In the genomic region with DNA sequence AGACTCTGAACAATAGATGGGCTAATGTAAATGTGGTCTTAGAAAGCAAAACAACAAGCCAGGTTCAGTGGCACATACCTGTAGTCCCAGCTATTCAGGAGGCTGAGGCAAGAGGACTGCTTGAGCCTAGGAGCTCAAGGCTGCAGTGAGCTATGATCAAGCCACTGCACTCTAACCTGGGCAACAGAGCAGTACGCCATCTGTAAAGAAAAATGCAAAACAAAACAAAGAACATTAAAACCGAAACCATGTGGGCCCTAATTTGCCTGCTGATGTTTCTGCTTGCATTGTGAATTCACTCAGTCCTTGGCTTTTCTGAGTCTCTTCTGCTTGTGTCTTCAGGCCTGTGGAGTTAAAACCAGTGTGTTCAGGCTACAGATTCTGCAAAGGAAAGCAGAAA, we compare ENCODE assay signal across 8 cellular contexts. TPM values are rescaled to one million over a fixed set of nuclear protein-coding genes. Genes with fewer than 3 reads are reported as not detected.
DNase-seq lines count a peak whose midpoint lies in the region; ATAC-seq and TF ChIP-seq lines count a peak whose summit lies in the region.

No MANE protein-coding gene starts in this region.

- no peak for TF ChIP-seq EP300 in sigmoid colon (IDR thresholded peaks at IDR 0.05)

- intact Hi-C loops in sigmoid colon (cut with DNase I) = no loop called here
- intact Hi-C loops in esophagus squamous epithelium (cut with DNase I) = no loop called here

- no peak overlapping the region for H3K27ac ChIP-seq in GM23338 (ENCODE audit: low read depth)
- peak overlapping the region; percentile 92 for H3K27ac ChIP-seq in KMS-11
- peak overlapping the region in 3 of 4 donors; percentile 63 to 83 (median 67) for H3K27ac ChIP-seq in sigmoid colon
- peak overlapping the region in 2 of 4 donors; percentile 15 to 52 for H3K27ac ChIP-seq in esophagus squamous epithelium

- 64 to 69% methylated on average over 2 of the region's 2 CpGs for WGBS in sigmoid colon, 2 donors
- WGBS in esophagus squamous epithelium, 2 donors = 53 to 78% methylated on average over 2 of the region's 2 CpGs

- no peaks in the 10 kb centered on the region for H3K9me2 ChIP-seq in GM23338 (ENCODE audit: insufficient read depth)

- H3K36me3 Mint-ChIP-seq in activated T-cell treated with anti-CD3 and anti-CD28 coated beads, Interleukin-2, amount 50 U/mL, for 4 hours (ENCODE audit: insufficient read depth) = no peaks in the 10 kb centered on the region
- no peaks in the 10 kb centered on the region for H3K36me3 Mint-ChIP-seq in GM23338 (ENCODE audit: low read depth)
- no peaks in the 10 kb centered on the region for H3K36me3 Mint-ChIP-seq in chondrocyte (ENCODE audit: low read depth)

- no peaks in the 10 kb centered on the region for H3K9me3 ChIP-seq in sigmoid colon
- no peaks in the 10 kb centered on the region for H3K9me3 ChIP-seq in esophagus squamous epithelium

- no peak overlapping the region for H3K4me2 ChIP-seq in GM23338
- peak overlapping the region; percentile 91 for H3K4me2 ChIP-seq in KMS-11

- no peaks in the 10 kb centered on the region for H3K36me3 ChIP-seq in GM23338 (ENCODE audit: insufficient read depth)
- H3K36me3 ChIP-seq in KMS-11 (ENCODE audit: insufficient read depth) = no peaks in the 10 kb centered on the region
- H3K36me3 ChIP-seq in sigmoid colon = no peaks in the 10 kb centered on the region
- H3K36me3 ChIP-seq in esophagus squamous epithelium = no peaks in the 10 kb centered on the region

- H2AFZ ChIP-seq in GM23338 (peak overlapping the region; percentile 91; the same call in 1 of the 2 replicates), KMS-11 (ENCODE audit: low read depth) (no peak overlapping the region)

- no peak overlapping the region for H3K4me3 Mint-ChIP-seq in activated T-cell treated with anti-CD3 and anti-CD28 coated beads, Interleukin-2, amount 50 U/mL, for 4 hours
- H3K4me3 Mint-ChIP-seq in GM23338 = no peak overlapping the region
- H3K4me3 Mint-ChIP-seq in chondrocyte (ENCODE audit: unreplicated experiment) = no peak overlapping the region

- H4K20me1 ChIP-seq in GM23338 (replicated peaks; ENCODE audit: insufficient read depth) (no peaks in the 10 kb centered on the region), KMS-11 (ENCODE audit: insufficient read depth) (no peaks in the 10 kb centered on the region)

- H3K4me1 Mint-ChIP-seq in activated T-cell treated with anti-CD3 and anti-CD28 coated beads, Interleukin-2, amount 50 U/mL, for 4 hours (ENCODE audit: low read depth) = peaks cover 20% of the 10 kb centered on the region
- H3K4me1 Mint-ChIP-seq in GM23338 (peaks cover 23% of the 10 kb centered on the region), chondrocyte (ENCODE audit: low read depth) (peaks cover 14% of the 10 kb centered on the region)

- H3K4me1 ChIP-seq in GM23338 (ENCODE audit: insufficient read depth) = peaks cover 9% of the 10 kb centered on the region
- peaks cover 100% of the 10 kb centered on the region for H3K4me1 ChIP-seq in KMS-11 (ENCODE audit: low read depth, poor library complexity, severe bottlenecking)
- H3K4me1 ChIP-seq in sigmoid colon = peaks cover 0 to 82% (median 63%) of the 10 kb centered on the region in 4 donors
- H3K4me1 ChIP-seq in esophagus squamous epithelium = peaks cover 14 to 58% (median 42%) of the 10 kb centered on the region in 3 donors

- H3F3A ChIP-seq in GM23338 (replicated peaks; ENCODE audit: low read depth) = no peaks in the 10 kb centered on the region

- no peaks in the 10 kb centered on the region for H3K27me3 Mint-ChIP-seq in activated T-cell treated with anti-CD3 and anti-CD28 coated beads, Interleukin-2, amount 50 U/mL, for 4 hours (ENCODE audit: low read depth)
- H3K27me3 Mint-ChIP-seq in GM23338 (ENCODE audit: insufficient read depth, low read depth, poor library complexity) (no peaks in the 10 kb centered on the region), chondrocyte (ENCODE audit: low read depth) (no peaks in the 10 kb centered on the region)

- TF ChIP-seq POLR2A in sigmoid colon (IDR thresholded peaks at IDR 0.05) = no peak
- TF ChIP-seq POLR2A in esophagus squamous epithelium (IDR thresholded peaks at IDR 0.05) = no peak

- H3K27me3 ChIP-seq in GM23338 (ENCODE audit: insufficient read depth) = no peaks in the 10 kb centered on the region
- H3K27me3 ChIP-seq in KMS-11 (ENCODE audit: insufficient read depth, low read depth) = no peaks in the 10 kb centered on the region
- H3K27me3 ChIP-seq in sigmoid colon = no peaks in the 10 kb centered on the region
- no peaks in the 10 kb centered on the region for H3K27me3 ChIP-seq in esophagus squamous epithelium

- H3K4me3 ChIP-seq in GM23338 (no peak overlapping the region), KMS-11 (IDR thresholded peaks at IDR 0.05; ENCODE audit: insufficient read depth, low read depth, low read length) (peak overlapping the region; percentile 38), sigmoid colon (no peak overlapping the region), esophagus squamous epithelium (no peak overlapping the region)

- peak overlapping the region; percentile 56 for H3K9ac ChIP-seq in KMS-11

- H3K9me3 Mint-ChIP-seq in activated T-cell treated with anti-CD3 and anti-CD28 coated beads, Interleukin-2, amount 50 U/mL, for 4 hours = no peaks in the 10 kb centered on the region
- H3K9me3 Mint-ChIP-seq in GM23338 = no peaks in the 10 kb centered on the region
- no peaks in the 10 kb centered on the region for H3K9me3 Mint-ChIP-seq in chondrocyte (ENCODE audit: low read depth)

- H3K79me2 ChIP-seq in GM23338 (replicated peaks; ENCODE audit: insufficient read depth) = no peaks in the 10 kb centered on the region
- peaks cover 3% of the 10 kb centered on the region; the same call in 1 of the 2 replicates for H3K79me2 ChIP-seq in KMS-11 (ENCODE audit: insufficient read depth, low read depth)

- H3K27ac Mint-ChIP-seq in GM23338 (no peak overlapping the region), chondrocyte (ENCODE audit: unreplicated experiment) (no peak overlapping the region)

- no peak for DNase-seq in activated T-cell treated with anti-CD3 and anti-CD28 coated beads, Interleukin-2, amount 50 U/mL, for 4 hours
- no peak for DNase-seq in activated T-cell treated with anti-CD3 and anti-CD28 coated beads, Interleukin-2, amount 50 U/mL, for 48 hours
- DNase-seq in GM23338 (ENCODE audit: low spot score) (no peak), sigmoid colon (no peak), chondrocyte (ENCODE audit: low spot score) (no peak), esophagus squamous epithelium (lab: John Stamatoyannopoulos, UW) (no peak), dedifferentiated amniotic fluid mesenchymal stem cell (ENCODE audit: extremely low spot score) (no peak)

- peak; percentile 47 to 65 for ATAC-seq in activated T-cell treated with anti-CD3 and anti-CD28 coated beads, Interleukin-2, amount 50 U/mL, for 4 hours
- ATAC-seq in GM23338 = no peak

- TF ChIP-seq CTCF in GM23338 (conservative IDR thresholded peaks at IDR 0.05; ENCODE audit: low read depth in 2 of 2) = no peak
- TF ChIP-seq CTCF in KMS-11 (conservative IDR thresholded peaks at IDR 0.05; ENCODE audit: low read depth, low read length) = no peak
- no peak for TF ChIP-seq CTCF in sigmoid colon (IDR thresholded peaks at IDR 0.05)
- no peak for TF ChIP-seq CTCF in chondrocyte (IDR thresholded peaks at IDR 0.05)
- no peak for TF ChIP-seq CTCF in esophagus squamous epithelium (IDR thresholded peaks at IDR 0.05)

TF ChIP-seq in GM23338, 12 proteins besides CTCF, POLR2A, EP300 and RAD21 (continues in another document):
- TF ChIP-seq POLR2AphosphoS5 (IDR thresholded peaks at IDR 0.05; ENCODE audit: low read depth) (no peak), ZNF331 (CRISPR knock-in tag; IDR thresholded peaks at IDR 0.05; ENCODE audit: low read depth) (no peak), JUNB (IDR thresholded peaks at IDR 0.05; ENCODE audit: unreplicated experiment) (no peak), STAT1 (IDR thresholded peaks at IDR 0.05; ENCODE audit: unreplicated experiment) (no peak), NANOG (IDR thresholded peaks at IDR 0.05; ENCODE audit: borderline replicate concordance) (no peak), CREB1 (CRISPR knock-in tag; IDR thresholded peaks at IDR 0.05; ENCODE audit: low read depth) (no peak)
- TF ChIP-seq, protein P1, sequence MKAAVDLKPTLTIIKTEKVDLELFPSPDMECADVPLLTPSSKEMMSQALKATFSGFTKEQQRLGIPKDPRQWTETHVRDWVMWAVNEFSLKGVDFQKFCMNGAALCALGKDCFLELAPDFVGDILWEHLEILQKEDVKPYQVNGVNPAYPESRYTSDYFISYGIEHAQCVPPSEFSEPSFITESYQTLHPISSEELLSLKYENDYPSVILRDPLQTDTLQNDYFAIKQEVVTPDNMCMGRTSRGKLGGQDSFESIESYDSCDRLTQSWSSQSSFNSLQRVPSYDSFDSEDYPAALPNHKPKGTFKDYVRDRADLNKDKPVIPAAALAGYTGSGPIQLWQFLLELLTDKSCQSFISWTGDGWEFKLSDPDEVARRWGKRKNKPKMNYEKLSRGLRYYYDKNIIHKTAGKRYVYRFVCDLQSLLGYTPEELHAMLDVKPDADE (IDR thresholded peaks at IDR 0.05) = no peak

RNA-seq across cellular contexts. Expression of a gene that starts 56.7 kb away (rescaled TPM):
- 100 to 1,000 TPM; 138 to 152 (median 151) TPM for total RNA-seq in activated T-cell treated with anti-CD3 and anti-CD28 coated beads, Interleukin-2, amount 50 U/mL, for 4 hours
- total RNA-seq in GM23338 (2014; rRNA removed; shearing (Covaris generic)) = 86.9 and 134 TPM in 2 replicates
- 96.2 and 108 TPM in 2 replicates for polyA plus RNA-seq in GM23338 (2016; fragmentation: Nextera tagmentation; extraction: Ambion mirVana)
- total RNA-seq in sigmoid colon = 100 to 1,000 TPM; 110 to 403 (median 215) TPM
- 10 to 100 TPM; 25.2 to 67.9 (median 28.8) TPM for polyA plus RNA-seq in sigmoid colon
- total RNA-seq in chondrocyte = 63.9 to 73.1 TPM (median 70.0 TPM) in 3 replicates
- 100 to 1,000 TPM in 2 of 4 donors, 10 to 100 TPM in 2; 51.0 to 185 (median 121) TPM for total RNA-seq in esophagus squamous epithelium
